Comparison of ENCODE assay signal across 1 cellular context in the genomic region with DNA sequence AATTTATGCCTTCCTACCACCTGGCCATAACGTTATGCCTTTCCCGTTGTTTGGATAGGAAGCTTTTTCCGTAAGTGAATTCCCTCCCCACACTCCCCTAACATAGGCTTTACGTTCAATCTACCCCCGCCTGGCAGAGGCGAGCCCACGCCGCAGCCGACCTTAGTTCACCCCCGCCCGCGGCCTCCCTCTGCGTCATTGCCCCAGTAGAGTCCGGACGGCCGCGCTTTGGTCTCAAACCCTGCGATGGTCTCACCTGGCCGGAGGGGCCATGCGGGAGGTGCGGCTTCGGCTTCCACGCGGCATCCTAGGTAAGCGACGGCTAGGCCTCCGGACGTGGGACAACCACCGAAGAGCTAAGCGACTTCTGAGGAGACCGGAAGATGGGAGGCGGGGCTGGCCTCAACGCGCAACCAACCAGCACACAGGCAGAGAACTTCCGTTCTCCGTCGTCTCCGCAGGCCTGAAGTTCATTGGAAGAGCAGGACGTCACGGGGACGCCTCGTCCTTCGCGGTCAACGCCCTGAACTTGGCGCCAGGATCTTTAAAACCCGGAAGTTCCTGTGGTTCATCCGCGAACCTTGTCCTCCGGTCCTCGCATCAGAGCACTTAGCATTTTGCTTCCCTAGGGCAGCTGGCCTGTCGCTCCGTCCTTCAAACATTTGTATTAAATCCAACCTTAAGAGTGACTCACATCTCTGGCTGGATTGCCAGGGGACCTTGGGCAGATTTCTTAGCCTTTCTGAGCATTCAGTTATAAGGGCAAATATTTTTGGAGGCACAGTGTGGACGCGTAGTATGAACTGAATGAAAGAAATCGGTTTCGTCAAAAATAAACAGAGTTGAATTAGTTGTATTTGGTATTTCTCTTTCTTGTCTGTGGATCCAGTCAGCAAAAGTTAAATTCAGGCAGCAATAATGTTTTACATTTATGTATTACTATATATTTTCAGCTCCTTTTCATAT.
TF ChIP-seq lines count a peak whose summit lies in the region.

A gene with protein sequence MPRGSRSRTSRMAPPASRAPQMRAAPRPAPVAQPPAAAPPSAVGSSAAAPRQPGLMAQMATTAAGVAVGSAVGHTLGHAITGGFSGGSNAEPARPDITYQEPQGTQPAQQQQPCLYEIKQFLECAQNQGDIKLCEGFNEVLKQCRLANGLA (minus strand): TSS at position 369 of the 966 bp plus-strand sequence. CDS start 63 bp downstream, at position 306.

TF ChIP-seq in K562, 482 proteins besides CTCF, POLR2A, EP300 and RAD21 (continued from another document and continues in another):
- TF ChIP-seq, protein P1, sequence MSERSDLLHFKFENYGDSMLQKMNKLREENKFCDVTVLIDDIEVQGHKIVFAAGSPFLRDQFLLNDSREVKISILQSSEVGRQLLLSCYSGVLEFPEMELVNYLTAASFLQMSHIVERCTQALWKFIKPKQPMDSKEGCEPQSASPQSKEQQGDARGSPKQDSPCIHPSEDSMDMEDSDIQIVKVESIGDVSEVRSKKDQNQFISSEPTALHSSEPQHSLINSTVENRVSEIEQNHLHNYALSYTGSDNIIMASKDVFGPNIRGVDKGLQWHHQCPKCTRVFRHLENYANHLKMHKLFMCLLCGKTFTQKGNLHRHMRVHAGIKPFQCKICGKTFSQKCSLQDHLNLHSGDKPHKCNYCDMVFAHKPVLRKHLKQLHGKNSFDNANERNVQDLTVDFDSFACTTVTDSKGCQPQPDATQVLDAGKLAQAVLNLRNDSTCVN (CRISPR knock-in tag; IDR thresholded peaks at IDR 0.05): no peak
- TF ChIP-seq KAT7 (CRISPR knock-in tag; IDR thresholded peaks at IDR 0.05; ENCODE audit: borderline replicate concordance) (peak; percentile 24; the same call in 1 of the 2 replicates), ILF3 (IDR thresholded peaks at IDR 0.05; ENCODE audit: borderline replicate concordance) (no peak), NR4A1 (CRISPR knock-in tag; IDR thresholded peaks at IDR 0.05) (no peak), NR4A1 (tag; IDR thresholded peaks at IDR 0.05) (no peak; the same call in 1 of the 2 replicates), ZNF316 (IDR thresholded peaks at IDR 0.05) (no peak), CAMTA2 (CRISPR knock-in tag; conservative IDR thresholded peaks at IDR 0.05) (no peak), BDP1 (IDR thresholded peaks at IDR 0.05; ENCODE audit: insufficient read depth, insufficient read length) (no peak), BMI1 (IDR thresholded peaks at IDR 0.05; ENCODE audit: low read length) (no peak), POLR2G (IDR thresholded peaks at IDR 0.05; ENCODE audit: low read depth, low read length) (peak; percentile 96), POLR2AphosphoS2 (IDR thresholded peaks at IDR 0.05; ENCODE audit: low read length) (0 out of 2 replicates have a peak, but pooled peaks have one; percentile 46), MCM2 (IDR thresholded peaks at IDR 0.05; ENCODE audit: low read depth) (no peak), MCM5 (IDR thresholded peaks at IDR 0.05; ENCODE audit: low read depth) (no peak), ZNF778 (CRISPR knock-in tag; IDR thresholded peaks at IDR 0.05) (no peak), ZNF12 (CRISPR knock-in tag; IDR thresholded peaks at IDR 0.05) (no peak), ZC3H8 (IDR thresholded peaks at IDR 0.05) (no peak), BACH1 (tag; IDR thresholded peaks at IDR 0.05) (no peak), ZNF507 (tag; conservative IDR thresholded peaks at IDR 0.05) (no peak), KLF10 (CRISPR knock-in tag; IDR thresholded peaks at IDR 0.05) (0 out of 2 replicates have a peak, but pooled peaks have one; percentile 22), ZNF586 (CRISPR knock-in tag; conservative IDR thresholded peaks at IDR 0.05) (no peak), ZNF212 (CRISPR knock-in tag; IDR thresholded peaks at IDR 0.05) (no peak), MTF1 (CRISPR knock-in tag; IDR thresholded peaks at IDR 0.05; ENCODE audit: borderline replicate concordance) (no peak), RBM39 (optimal IDR thresholded peaks at IDR 0.05; ENCODE audit: low read depth, low read length) (no peak), YBX1 (IDR thresholded peaks at IDR 0.05) (no peak), EGR1 (conservative IDR thresholded peaks at IDR 0.05) (peak; percentile 91), L3MBTL2 (IDR thresholded peaks at IDR 0.05) (peak; percentile 86), ZNF551 (CRISPR knock-in tag; IDR thresholded peaks at IDR 0.05) (no peak), ZNF197 (CRISPR knock-in tag; IDR thresholded peaks at IDR 0.05; ENCODE audit: low read depth) (no peak), ZNF140 (CRISPR knock-in tag; IDR thresholded peaks at IDR 0.05) (no peak), MCM3 (IDR thresholded peaks at IDR 0.05) (no peak), KAT8 (IDR thresholded peaks at IDR 0.05; ENCODE audit: low read depth) (no peak), KLF6 (CRISPR knock-in tag; IDR thresholded peaks at IDR 0.05; ENCODE audit: borderline replicate concordance) (no peak), PHF8 (IDR thresholded peaks at IDR 0.05; ENCODE audit: borderline replicate concordance, low read length) (peak; percentile 79), SOX6 (IDR thresholded peaks at IDR 0.05) (0 out of 2 replicates have a peak, but pooled peaks have one; percentile 24), NFE2 (IDR thresholded peaks at IDR 0.05; ENCODE audit: low read depth) (no peak), RFX1 (IDR thresholded peaks at IDR 0.05) (no peak), HEY1 (CRISPR knock-in tag; IDR thresholded peaks at IDR 0.05; ENCODE audit: borderline replicate concordance) (no peak), ILK (tag; IDR thresholded peaks at IDR 0.05; ENCODE audit: borderline replicate concordance, low read depth) (no peak), ZNF347 (CRISPR knock-in tag; IDR thresholded peaks at IDR 0.05; ENCODE audit: low read depth) (no peak), ZBTB1 (CRISPR knock-in tag; IDR thresholded peaks at IDR 0.05; ENCODE audit: borderline replicate concordance, low read depth) (no peak; the same call in 1 of the 2 replicates), SIN3A (IDR thresholded peaks at IDR 0.05; ENCODE audit: borderline replicate concordance in 2 of 2, control insufficient read depth in 1 of 2, low read depth in 2 of 2, low read length in 2 of 2) (peak; percentile 44 to 76; a peak in 2 of 4 replicates)
- TF ChIP-seq, protein P2, sequence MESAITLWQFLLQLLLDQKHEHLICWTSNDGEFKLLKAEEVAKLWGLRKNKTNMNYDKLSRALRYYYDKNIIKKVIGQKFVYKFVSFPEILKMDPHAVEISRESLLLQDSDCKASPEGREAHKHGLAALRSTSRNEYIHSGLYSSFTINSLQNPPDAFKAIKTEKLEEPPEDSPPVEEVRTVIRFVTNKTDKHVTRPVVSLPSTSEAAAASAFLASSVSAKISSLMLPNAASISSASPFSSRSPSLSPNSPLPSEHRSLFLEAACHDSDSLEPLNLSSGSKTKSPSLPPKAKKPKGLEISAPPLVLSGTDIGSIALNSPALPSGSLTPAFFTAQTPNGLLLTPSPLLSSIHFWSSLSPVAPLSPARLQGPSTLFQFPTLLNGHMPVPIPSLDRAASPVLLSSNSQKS (CRISPR knock-in tag; IDR thresholded peaks at IDR 0.05): no peak
- TF ChIP-seq, protein P3, sequence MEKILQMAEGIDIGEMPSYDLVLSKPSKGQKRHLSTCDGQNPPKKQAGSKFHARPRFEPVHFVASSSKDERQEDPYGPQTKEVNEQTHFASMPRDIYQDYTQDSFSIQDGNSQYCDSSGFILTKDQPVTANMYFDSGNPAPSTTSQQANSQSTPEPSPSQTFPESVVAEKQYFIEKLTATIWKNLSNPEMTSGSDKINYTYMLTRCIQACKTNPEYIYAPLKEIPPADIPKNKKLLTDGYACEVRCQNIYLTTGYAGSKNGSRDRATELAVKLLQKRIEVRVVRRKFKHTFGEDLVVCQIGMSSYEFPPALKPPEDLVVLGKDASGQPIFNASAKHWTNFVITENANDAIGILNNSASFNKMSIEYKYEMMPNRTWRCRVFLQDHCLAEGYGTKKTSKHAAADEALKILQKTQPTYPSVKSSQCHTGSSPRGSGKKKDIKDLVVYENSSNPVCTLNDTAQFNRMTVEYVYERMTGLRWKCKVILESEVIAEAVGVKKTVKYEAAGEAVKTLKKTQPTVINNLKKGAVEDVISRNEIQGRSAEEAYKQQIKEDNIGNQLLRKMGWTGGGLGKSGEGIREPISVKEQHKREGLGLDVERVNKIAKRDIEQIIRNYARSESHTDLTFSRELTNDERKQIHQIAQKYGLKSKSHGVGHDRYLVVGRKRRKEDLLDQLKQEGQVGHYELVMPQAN (IDR thresholded peaks at IDR 0.05; ENCODE audit: borderline replicate concordance): peak; percentile 93; the same call in 1 of the 2 replicates
- TF ChIP-seq, protein P4, sequence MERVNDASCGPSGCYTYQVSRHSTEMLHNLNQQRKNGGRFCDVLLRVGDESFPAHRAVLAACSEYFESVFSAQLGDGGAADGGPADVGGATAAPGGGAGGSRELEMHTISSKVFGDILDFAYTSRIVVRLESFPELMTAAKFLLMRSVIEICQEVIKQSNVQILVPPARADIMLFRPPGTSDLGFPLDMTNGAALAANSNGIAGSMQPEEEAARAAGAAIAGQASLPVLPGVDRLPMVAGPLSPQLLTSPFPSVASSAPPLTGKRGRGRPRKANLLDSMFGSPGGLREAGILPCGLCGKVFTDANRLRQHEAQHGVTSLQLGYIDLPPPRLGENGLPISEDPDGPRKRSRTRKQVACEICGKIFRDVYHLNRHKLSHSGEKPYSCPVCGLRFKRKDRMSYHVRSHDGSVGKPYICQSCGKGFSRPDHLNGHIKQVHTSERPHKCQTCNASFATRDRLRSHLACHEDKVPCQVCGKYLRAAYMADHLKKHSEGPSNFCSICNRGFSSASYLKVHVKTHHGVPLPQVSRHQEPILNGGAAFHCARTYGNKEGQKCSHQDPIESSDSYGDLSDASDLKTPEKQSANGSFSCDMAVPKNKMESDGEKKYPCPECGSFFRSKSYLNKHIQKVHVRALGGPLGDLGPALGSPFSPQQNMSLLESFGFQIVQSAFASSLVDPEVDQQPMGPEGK (CRISPR knock-in tag; IDR thresholded peaks at IDR 0.05; ENCODE audit: borderline replicate concordance): no peak
- TF ChIP-seq, protein P5, sequence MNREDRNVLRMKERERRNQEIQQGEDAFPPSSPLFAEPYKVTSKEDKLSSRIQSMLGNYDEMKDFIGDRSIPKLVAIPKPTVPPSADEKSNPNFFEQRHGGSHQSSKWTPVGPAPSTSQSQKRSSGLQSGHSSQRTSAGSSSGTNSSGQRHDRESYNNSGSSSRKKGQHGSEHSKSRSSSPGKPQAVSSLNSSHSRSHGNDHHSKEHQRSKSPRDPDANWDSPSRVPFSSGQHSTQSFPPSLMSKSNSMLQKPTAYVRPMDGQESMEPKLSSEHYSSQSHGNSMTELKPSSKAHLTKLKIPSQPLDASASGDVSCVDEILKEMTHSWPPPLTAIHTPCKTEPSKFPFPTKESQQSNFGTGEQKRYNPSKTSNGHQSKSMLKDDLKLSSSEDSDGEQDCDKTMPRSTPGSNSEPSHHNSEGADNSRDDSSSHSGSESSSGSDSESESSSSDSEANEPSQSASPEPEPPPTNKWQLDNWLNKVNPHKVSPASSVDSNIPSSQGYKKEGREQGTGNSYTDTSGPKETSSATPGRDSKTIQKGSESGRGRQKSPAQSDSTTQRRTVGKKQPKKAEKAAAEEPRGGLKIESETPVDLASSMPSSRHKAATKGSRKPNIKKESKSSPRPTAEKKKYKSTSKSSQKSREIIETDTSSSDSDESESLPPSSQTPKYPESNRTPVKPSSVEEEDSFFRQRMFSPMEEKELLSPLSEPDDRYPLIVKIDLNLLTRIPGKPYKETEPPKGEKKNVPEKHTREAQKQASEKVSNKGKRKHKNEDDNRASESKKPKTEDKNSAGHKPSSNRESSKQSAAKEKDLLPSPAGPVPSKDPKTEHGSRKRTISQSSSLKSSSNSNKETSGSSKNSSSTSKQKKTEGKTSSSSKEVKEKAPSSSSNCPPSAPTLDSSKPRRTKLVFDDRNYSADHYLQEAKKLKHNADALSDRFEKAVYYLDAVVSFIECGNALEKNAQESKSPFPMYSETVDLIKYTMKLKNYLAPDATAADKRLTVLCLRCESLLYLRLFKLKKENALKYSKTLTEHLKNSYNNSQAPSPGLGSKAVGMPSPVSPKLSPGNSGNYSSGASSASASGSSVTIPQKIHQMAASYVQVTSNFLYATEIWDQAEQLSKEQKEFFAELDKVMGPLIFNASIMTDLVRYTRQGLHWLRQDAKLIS (CRISPR knock-in tag; IDR thresholded peaks at IDR 0.05): peak; percentile 42; the same call in 1 of the 2 replicates
- TF ChIP-seq, protein P6, sequence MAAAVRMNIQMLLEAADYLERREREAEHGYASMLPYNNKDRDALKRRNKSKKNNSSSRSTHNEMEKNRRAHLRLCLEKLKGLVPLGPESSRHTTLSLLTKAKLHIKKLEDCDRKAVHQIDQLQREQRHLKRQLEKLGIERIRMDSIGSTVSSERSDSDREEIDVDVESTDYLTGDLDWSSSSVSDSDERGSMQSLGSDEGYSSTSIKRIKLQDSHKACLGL (CRISPR knock-in tag; IDR thresholded peaks at IDR 0.05; ENCODE audit: borderline replicate concordance, poor library complexity, severe bottlenecking): no peak
- TF ChIP-seq, protein P7, sequence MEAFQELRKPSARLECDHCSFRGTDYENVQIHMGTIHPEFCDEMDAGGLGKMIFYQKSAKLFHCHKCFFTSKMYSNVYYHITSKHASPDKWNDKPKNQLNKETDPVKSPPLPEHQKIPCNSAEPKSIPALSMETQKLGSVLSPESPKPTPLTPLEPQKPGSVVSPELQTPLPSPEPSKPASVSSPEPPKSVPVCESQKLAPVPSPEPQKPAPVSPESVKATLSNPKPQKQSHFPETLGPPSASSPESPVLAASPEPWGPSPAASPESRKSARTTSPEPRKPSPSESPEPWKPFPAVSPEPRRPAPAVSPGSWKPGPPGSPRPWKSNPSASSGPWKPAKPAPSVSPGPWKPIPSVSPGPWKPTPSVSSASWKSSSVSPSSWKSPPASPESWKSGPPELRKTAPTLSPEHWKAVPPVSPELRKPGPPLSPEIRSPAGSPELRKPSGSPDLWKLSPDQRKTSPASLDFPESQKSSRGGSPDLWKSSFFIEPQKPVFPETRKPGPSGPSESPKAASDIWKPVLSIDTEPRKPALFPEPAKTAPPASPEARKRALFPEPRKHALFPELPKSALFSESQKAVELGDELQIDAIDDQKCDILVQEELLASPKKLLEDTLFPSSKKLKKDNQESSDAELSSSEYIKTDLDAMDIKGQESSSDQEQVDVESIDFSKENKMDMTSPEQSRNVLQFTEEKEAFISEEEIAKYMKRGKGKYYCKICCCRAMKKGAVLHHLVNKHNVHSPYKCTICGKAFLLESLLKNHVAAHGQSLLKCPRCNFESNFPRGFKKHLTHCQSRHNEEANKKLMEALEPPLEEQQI (IDR thresholded peaks at IDR 0.05): peak; percentile 9; the same call in 1 of the 2 replicates
- TF ChIP-seq, protein P8, sequence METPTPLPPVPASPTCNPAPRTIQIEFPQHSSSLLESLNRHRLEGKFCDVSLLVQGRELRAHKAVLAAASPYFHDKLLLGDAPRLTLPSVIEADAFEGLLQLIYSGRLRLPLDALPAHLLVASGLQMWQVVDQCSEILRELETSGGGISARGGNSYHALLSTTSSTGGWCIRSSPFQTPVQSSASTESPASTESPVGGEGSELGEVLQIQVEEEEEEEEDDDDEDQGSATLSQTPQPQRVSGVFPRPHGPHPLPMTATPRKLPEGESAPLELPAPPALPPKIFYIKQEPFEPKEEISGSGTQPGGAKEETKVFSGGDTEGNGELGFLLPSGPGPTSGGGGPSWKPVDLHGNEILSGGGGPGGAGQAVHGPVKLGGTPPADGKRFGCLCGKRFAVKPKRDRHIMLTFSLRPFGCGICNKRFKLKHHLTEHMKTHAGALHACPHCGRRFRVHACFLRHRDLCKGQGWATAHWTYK (CRISPR knock-in tag; IDR thresholded peaks at IDR 0.05): no peak
- TF ChIP-seq, protein P9, sequence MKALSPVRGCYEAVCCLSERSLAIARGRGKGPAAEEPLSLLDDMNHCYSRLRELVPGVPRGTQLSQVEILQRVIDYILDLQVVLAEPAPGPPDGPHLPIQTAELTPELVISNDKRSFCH (CRISPR knock-in tag; IDR thresholded peaks at IDR 0.05): no peak
- TF ChIP-seq, protein P9 (tag; IDR thresholded peaks at IDR 0.05): peak; percentile 32; the same call in 1 of the 2 replicates
